Comparison of ENCODE assay signal across 8 cellular contexts in genomic region chr11:1640076-1640946, GRCh38. TPM values are rescaled to one million over a fixed set of nuclear protein-coding genes. Genes with fewer than 3 reads are reported as not detected.
DNase-seq lines count a peak whose midpoint lies in the region; ATAC-seq, FAIRE-seq and TF ChIP-seq lines count a peak whose summit lies in the region.

No MANE protein-coding gene starts in this region.

- peaks cover 25% of the 10 kb centered on the region for H3K27me3 Mint-ChIP-seq in type B pancreatic cell

- TF ChIP-seq CTCF in GM06990 (IDR thresholded peaks at IDR 0.05; ENCODE audit: insufficient read depth, low read length, poor library complexity, severe bottlenecking), result peak; percentile 90
- TF ChIP-seq CTCF in astrocyte of the spinal cord (IDR thresholded peaks at IDR 0.05; ENCODE audit: low read depth, low read length), result peak; percentile 91
- peak; percentile 76 to 92 (median 82) for TF ChIP-seq CTCF in keratinocyte (optimal IDR thresholded peaks at IDR 0.05 in 1 of 3, IDR thresholded peaks at IDR 0.05 in 1 of 3, conservative IDR thresholded peaks at IDR 0.05 in 1 of 3; ENCODE audit: extremely low read depth in 1 of 3, insufficient read depth in 2 of 3, low read length in 3 of 3)
- peak; percentile 91 for TF ChIP-seq CTCF in type B pancreatic cell (conservative IDR thresholded peaks at IDR 0.05)

- no peaks in the 10 kb centered on the region for H3K36me3 Mint-ChIP-seq in type B pancreatic cell

- H3K4me3 Mint-ChIP-seq in type B pancreatic cell, result no peak overlapping the region

- H3K9ac ChIP-seq in keratinocyte (ENCODE audit: control insufficient read depth, extremely low read depth, insufficient read depth, low read length), result no peak overlapping the region

- no peaks in the 10 kb centered on the region for H3K9me3 Mint-ChIP-seq in type B pancreatic cell

- in situ Hi-C loops in ACHN (cut with HindIII; ENCODE audit: low pct_ligation_motif_present, low pct_unique_long_range_greater_than_20kb, low sequenced_read_pairs) (no loop called here), astrocyte of the spinal cord (cut with HindIII; ENCODE audit: low sequenced_read_pairs) (no loop called here)

- H3K27ac Mint-ChIP-seq in type B pancreatic cell, result no peak overlapping the region

- dilution Hi-C loops in keratinocyte (cut with MboI; ENCODE audit: extremely low pct_ligation_motif_present, low sequenced_read_pairs), result no loop called here

- H3K36me3 ChIP-seq in GM06990 (ENCODE audit: control insufficient read depth, insufficient read depth, low read length) (no peaks in the 10 kb centered on the region), keratinocyte (ENCODE audit: control insufficient read depth in 2 of 2, extremely low read depth in 1 of 2, insufficient read depth in 2 of 2, low read length in 2 of 2) (no peaks in the 10 kb centered on the region)

- no peaks in the 10 kb centered on the region for H3K4me1 ChIP-seq in keratinocyte (ENCODE audit: control insufficient read depth, extremely low read depth, insufficient read depth, low read length)

- H3K9me3 ChIP-seq in keratinocyte (ENCODE audit: control insufficient read depth, low read depth, low read length), result no peaks in the 10 kb centered on the region

- no peaks in the 10 kb centered on the region for H3K9me1 ChIP-seq in keratinocyte (ENCODE audit: control insufficient read depth, extremely low read depth, insufficient read depth, low read length)

- H3K27me3 ChIP-seq in GM06990 (replicated peaks; ENCODE audit: control insufficient read depth, insufficient read depth, low read length), result no peaks in the 10 kb centered on the region; the same call in 1 of the 2 replicates
- peaks cover 28% of the 10 kb centered on the region for H3K27me3 ChIP-seq in keratinocyte (ENCODE audit: control insufficient read depth, extremely low read depth, insufficient read depth, low read length)

- ATAC-seq in HG02840 (IDR thresholded peaks at IDR 0.05; ENCODE audit: low FRiP score, unreplicated experiment), result no peak

- no peak overlapping the region for H2AFZ ChIP-seq in keratinocyte (ENCODE audit: control insufficient read depth, low read length)

- H3K79me2 ChIP-seq in keratinocyte (ENCODE audit: control insufficient read depth, insufficient read depth, low read length), result no peaks in the 10 kb centered on the region

- peaks cover 4% of the 10 kb centered on the region for H4K20me1 ChIP-seq in keratinocyte (ENCODE audit: control insufficient read depth, extremely low read depth, insufficient read depth, low read length)

- FAIRE-seq in keratinocyte (lab: Jason Lieb, UNC), result no peak

- DNase-seq in ACHN (peak; percentile 30), GM06990 (ENCODE audit: extremely low read depth, insufficient read length) (no peak), NCI-H460 (ENCODE audit: extremely low read depth, low read depth) (peak; percentile 21), astrocyte of the spinal cord (ENCODE audit: low read depth, low spot score) (no peak), keratinocyte (ENCODE audit: low read depth, low spot score) (no peak), type B pancreatic cell (ENCODE audit: extremely low spot score, unreplicated experiment) (no peak), cerebellar nuclear complex (lab: John Stamatoyannopoulos, UW) (no peak)

- no peak overlapping the region for H3K4me2 ChIP-seq in keratinocyte (ENCODE audit: control insufficient read depth, extremely low read depth, insufficient read depth, low read depth, low read length)

- H3K4me3 ChIP-seq in GM06990 (replicated peaks; ENCODE audit: low read depth, low read length) (no peak overlapping the region), astrocyte of the spinal cord (ENCODE audit: low read depth, low read length) (no peak overlapping the region), keratinocyte (ENCODE audit: control insufficient read depth in 2 of 3, extremely low read depth in 1 of 3, insufficient read depth in 2 of 3, low read depth in 1 of 3, low read length in 3 of 3) (no peak overlapping the region)

- H3K4me1 Mint-ChIP-seq in type B pancreatic cell (ENCODE audit: unreplicated experiment), result peaks cover 10% of the 10 kb centered on the region

- H3K27ac ChIP-seq in keratinocyte (ENCODE audit: control insufficient read depth, insufficient read depth, low read length), result no peak overlapping the region

RNA-seq across cellular contexts. Expression of gene KRTAP5-5, which starts 10.7 kb away (rescaled TPM):
- not detected in 2 replicates for total RNA-seq in NCI-H460 (2014; rRNA removed; shearing (Covaris generic))
- polyA plus RNA-seq in NCI-H460 (2014; cell fraction: nucleus; rRNA removed), result not detected in 2 replicates
- not detected in 3 replicates for polyA plus RNA-seq in keratinocyte
- not detected for polyA plus RNA-seq in keratinocyte (2011; ENCODE audit: low read depth)
- polyA plus RNA-seq in keratinocyte (2011; cell fraction: cytosol; rRNA removed), result not detected in 2 replicates
- not detected in 2 replicates for polyA plus RNA-seq in keratinocyte (2011; cell fraction: nucleus; rRNA removed)
- polyA plus RNA-seq in keratinocyte (2012; ENCODE audit: low replicate concordance), result not detected in 2 replicates
- polyA minus RNA-seq in keratinocyte, result not detected in 3 replicates
- not detected for polyA minus RNA-seq in keratinocyte (2011; cell fraction: cytosol; rRNA and poly(A)+ RNA removed)
- not detected in 2 replicates for polyA minus RNA-seq in keratinocyte (2011; cell fraction: nucleus; rRNA and poly(A)+ RNA removed)
- total RNA-seq in type B pancreatic cell (ENCODE audit: low replicate concordance), result not detected in 2 replicates

RNA-seq across cellular contexts. Expression of gene KRTAP5-4, which starts 18.4 kb away (rescaled TPM):
- total RNA-seq in NCI-H460 (2014; rRNA removed; shearing (Covaris generic)), result not detected in 2 replicates
- not detected in 2 replicates for polyA plus RNA-seq in NCI-H460 (2014; cell fraction: nucleus; rRNA removed)
- polyA plus RNA-seq in keratinocyte, result not detected in 3 replicates
- polyA plus RNA-seq in keratinocyte (2011; ENCODE audit: low read depth), result not detected
- polyA plus RNA-seq in keratinocyte (2011; cell fraction: cytosol; rRNA removed), result not detected in 2 replicates
- polyA plus RNA-seq in keratinocyte (2011; cell fraction: nucleus; rRNA removed), result not detected in 2 replicates
- not detected in 2 replicates for polyA plus RNA-seq in keratinocyte (2012; ENCODE audit: low replicate concordance)
- polyA minus RNA-seq in keratinocyte, result not detected in 3 replicates
- not detected for polyA minus RNA-seq in keratinocyte (2011; cell fraction: cytosol; rRNA and poly(A)+ RNA removed)
- not detected in 2 replicates for polyA minus RNA-seq in keratinocyte (2011; cell fraction: nucleus; rRNA and poly(A)+ RNA removed)
- total RNA-seq in type B pancreatic cell (ENCODE audit: low replicate concordance), result not detected in 2 replicates

RNA-seq across cellular contexts. Expression of gene KRTAP5-3, which starts 32.0 kb away (rescaled TPM):
- total RNA-seq in NCI-H460 (2014; rRNA removed; shearing (Covaris generic)), result not detected in 2 replicates
- not detected in 2 replicates for polyA plus RNA-seq in NCI-H460 (2014; cell fraction: nucleus; rRNA removed)
- polyA plus RNA-seq in keratinocyte, result not detected in 3 replicates
- not detected for polyA plus RNA-seq in keratinocyte (2011; ENCODE audit: low read depth)
- not detected in 2 replicates for polyA plus RNA-seq in keratinocyte (2011; cell fraction: cytosol; rRNA removed)
- not detected in 2 replicates for polyA plus RNA-seq in keratinocyte (2011; cell fraction: nucleus; rRNA removed)
- not detected in 2 replicates for polyA plus RNA-seq in keratinocyte (2012; ENCODE audit: low replicate concordance)
- polyA minus RNA-seq in keratinocyte, result not detected in 3 replicates
- not detected for polyA minus RNA-seq in keratinocyte (2011; cell fraction: cytosol; rRNA and poly(A)+ RNA removed)
- not detected in 2 replicates for polyA minus RNA-seq in keratinocyte (2011; cell fraction: nucleus; rRNA and poly(A)+ RNA removed)
- not detected in 2 replicates for total RNA-seq in type B pancreatic cell (ENCODE audit: low replicate concordance)

RNA-seq across cellular contexts. Expression of gene KRTAP5-2, which starts 42.2 kb away (rescaled TPM):
- total RNA-seq in NCI-H460 (2014; rRNA removed; shearing (Covaris generic)), result not detected in 2 replicates
- not detected in 2 replicates for polyA plus RNA-seq in NCI-H460 (2014; cell fraction: nucleus; rRNA removed)
- not detected in 3 replicates for polyA plus RNA-seq in keratinocyte
- not detected for polyA plus RNA-seq in keratinocyte (2011; ENCODE audit: low read depth)
- polyA plus RNA-seq in keratinocyte (2011; cell fraction: cytosol; rRNA removed), result not detected in 2 replicates
- not detected in 2 replicates for polyA plus RNA-seq in keratinocyte (2011; cell fraction: nucleus; rRNA removed)
- polyA plus RNA-seq in keratinocyte (2012; ENCODE audit: low replicate concordance), result not detected in 2 replicates
- polyA minus RNA-seq in keratinocyte, result not detected in 3 replicates
- polyA minus RNA-seq in keratinocyte (2011; cell fraction: cytosol; rRNA and poly(A)+ RNA removed), result not detected
- polyA minus RNA-seq in keratinocyte (2011; cell fraction: nucleus; rRNA and poly(A)+ RNA removed), result not detected in 2 replicates
- not detected in 2 replicates for total RNA-seq in type B pancreatic cell (ENCODE audit: low replicate concordance)

RNA-seq across cellular contexts. Expression of gene KRTAP5-1, which starts 55.2 kb away (rescaled TPM):
- total RNA-seq in NCI-H460 (2014; rRNA removed; shearing (Covaris generic)), result not detected in 2 replicates
- not detected in 2 replicates for polyA plus RNA-seq in NCI-H460 (2014; cell fraction: nucleus; rRNA removed)
- polyA plus RNA-seq in keratinocyte, result not detected in 3 replicates
- not detected for polyA plus RNA-seq in keratinocyte (2011; ENCODE audit: low read depth)
- polyA plus RNA-seq in keratinocyte (2011; cell fraction: cytosol; rRNA removed), result not detected in 2 replicates
- polyA plus RNA-seq in keratinocyte (2011; cell fraction: nucleus; rRNA removed), result not detected in 2 replicates
- polyA plus RNA-seq in keratinocyte (2012; ENCODE audit: low replicate concordance), result not detected in 2 replicates
- polyA minus RNA-seq in keratinocyte, result not detected in 3 replicates
- polyA minus RNA-seq in keratinocyte (2011; cell fraction: cytosol; rRNA and poly(A)+ RNA removed), result not detected
- not detected in 2 replicates for polyA minus RNA-seq in keratinocyte (2011; cell fraction: nucleus; rRNA and poly(A)+ RNA removed)
- total RNA-seq in type B pancreatic cell (ENCODE audit: low replicate concordance), result not detected in 2 replicates

Comparison
In these comparisons a context has a peak if more than half of its experiments do, and no peak if none do; other contexts are left out.
1. DNase-seq: peak in ACHN (single experiment) and NCI-H460 (single experiment); none in GM06990 (single experiment), astrocyte of the spinal cord (single experiment), keratinocyte (single experiment), type B pancreatic cell (single experiment) and cerebellar nuclear complex (0 of 2).
2. Peak in every context shown above with its lines, with median percentiles within 50 percentile points of each other: CTCF ChIP-seq.